ENCODE assay signal across 8 cellular contexts in genomic region chr15:90233701-90234518, GRCh38. TPM values are rescaled to one million over a fixed set of nuclear protein-coding genes. Genes with fewer than 3 reads are reported as not detected.
DNase-seq lines count a peak whose midpoint lies in the region; ATAC-seq and TF ChIP-seq lines count a peak whose summit lies in the region.

Gene CIB1, minus strand, starts transcription at chr15:90233941. Its CDS starts 56 bp downstream, at chr15:90233885.
Gene GDPGP1, plus strand, starts transcription at chr15:90234209. Its CDS starts 6,700 bp downstream, at chr15:90240909.

- peak within 1 kb of the TSS; percentile 88 to 92 (median 90) for H3K9ac ChIP-seq in skeletal muscle tissue (ENCODE audit: low read depth in 1 of 3, low read length in 3 of 3)

- H3K9me3 ChIP-seq in AG04450 (ENCODE audit: control insufficient read depth, insufficient read depth, low read length) (no peaks in the 10 kb centered on the region; the same call in 1 of the 2 replicates), iPS-18c (ENCODE audit: control insufficient read depth, insufficient read depth, low read length) (no peaks in the 10 kb centered on the region), skeletal muscle tissue (ENCODE audit: control insufficient read depth in 3 of 3, low read length in 3 of 3) (no peaks in the 10 kb centered on the region)

- no peak for TF ChIP-seq CTCF in AG04450 (IDR thresholded peaks at IDR 0.05; ENCODE audit: low read depth, low read length)
- no peak for TF ChIP-seq CTCF in VCaP (conservative IDR thresholded peaks at IDR 0.05)

- peak within 1 kb of the TSS; percentile 65 for H3K27ac ChIP-seq in AG04450 (ENCODE audit: low read depth, low read length)
- peak within 1 kb of the TSS; percentile 84 for H3K27ac ChIP-seq in VCaP
- H3K27ac ChIP-seq in skeletal muscle tissue (ENCODE audit: low read depth, low read length) = peak within 1 kb of the TSS; percentile 82

- in situ Hi-C loops in T47D (cut with HindIII; ENCODE audit: low pct_unique_long_range_greater_than_20kb, low sequenced_read_pairs) = no loop called here

- peak within 1 kb of the TSS; percentile 82 for H3K4me3 ChIP-seq in AG04450 (ENCODE audit: low read depth, low read length)
- peak within 1 kb of the TSS; percentile 79 for H3K4me3 ChIP-seq in iPS-18c (ENCODE audit: insufficient read depth, low read depth, low read length)
- H3K4me3 ChIP-seq in skeletal muscle tissue (ENCODE audit: low read length in 3 of 3) = peak within 1 kb of the TSS; percentile 86 to 92 (median 90)

- peaks cover 36 to 49% (median 37%) of the 10 kb centered on the region in 3 donors for H3K4me1 ChIP-seq in skeletal muscle tissue (ENCODE audit: control insufficient read depth in 3 of 3, insufficient read depth in 3 of 3, low read length in 3 of 3)

- CTCF ChIA-PET in AG04450 (lab: Charles Lee) = interaction anchor here (0.5 to 4.8 kb wide), 16 partner anchors 12 to 474 kb away, joined by 3 to 36 read pairs (median 4); partner anchors contain the start of gene SEMA4B

- H3K36me3 ChIP-seq in skeletal muscle tissue (ENCODE audit: control insufficient read depth in 3 of 3, insufficient read depth in 3 of 3, low read length in 3 of 3) = peaks cover 29 to 37% (median 32%) of the 10 kb centered on the region in 3 donors

- H3K27me3 ChIP-seq in AG04450 (ENCODE audit: control insufficient read depth, insufficient read depth, low read length) (no peaks in the 10 kb centered on the region), skeletal muscle tissue (ENCODE audit: control insufficient read depth in 3 of 3, insufficient read depth in 3 of 3, low read length in 3 of 3) (no peaks in the 10 kb centered on the region)

- POLR2A ChIA-PET in AG04450 (lab: Yijun Ruan, JAX) = interaction anchor here (0.5 to 1.1 kb wide), 12 partner anchors 13 to 340 kb away, joined by 3 to 6 read pairs (median 4); partner anchors contain the start of genes AP3S2 and NGRN

- DNase-seq in AG04450 (ENCODE audit: low read depth, low spot score) = peak; percentile 81
- DNase-seq in NCI-H2196 treated with DMSO at 0.1 percent for 48 hours (lab: John Stamatoyannopoulos, UW; ENCODE audit: unreplicated experiment) = peak; percentile 82
- peak; percentile 91 to 98 for DNase-seq in T47D (ENCODE audit: low read depth in 1 of 2, low spot score in 1 of 2)

- ATAC-seq in GM18907 (IDR thresholded peaks at IDR 0.05; ENCODE audit: unreplicated experiment) (peak; percentile 88), HG03139 (IDR thresholded peaks at IDR 0.05; ENCODE audit: unreplicated experiment) (peak; percentile 80)

RNA-seq across cellular contexts. Expression of gene CIB1, which starts in this region (rescaled TPM):
- polyA plus RNA-seq in AG04450 (2011; rRNA removed) = 40.4 and 55.3 TPM in 2 replicates
- 15.6 and 19.5 TPM in 2 replicates for polyA minus RNA-seq in AG04450 (2011; rRNA and poly(A)+ RNA removed)
- total RNA-seq in skeletal muscle tissue = 7.8 TPM

RNA-seq across cellular contexts. Expression of gene GDPGP1, which starts in this region (rescaled TPM):
- polyA plus RNA-seq in AG04450 (2011; rRNA removed) = 2.7 and 2.8 TPM in 2 replicates
- 8.4 and 16.3 TPM in 2 replicates for polyA minus RNA-seq in AG04450 (2011; rRNA and poly(A)+ RNA removed)
- total RNA-seq in skeletal muscle tissue = 3.1 TPM

Comparison
In these comparisons a context has a peak if more than half of its experiments do, and no peak if none do; other contexts are left out.
1. Peak in every context shown above with its lines: DNase-seq, ATAC-seq, H3K4me3 ChIP-seq and H3K27ac ChIP-seq.